In genomic region chr10:108872854-108873253, GRCh38 we compare ENCODE assay signal across 22 cellular contexts.
"Had no signal": no experiment of that assay in that cellular context is flagged by ENCODE, and none has a peak within 500 bp of the region (broad histone marks: within the 10 kb centered on the region; RNA-seq: fewer than 3 reads in every experiment).

No MANE protein-coding gene starts in this region.

- H3K27ac ChIP-seq: dorsolateral prefrontal cortex, lower lobe of right lung, psoas muscle, suprapubic skin, transverse colon had no signal

- H3K36me3 ChIP-seq: lower lobe of right lung, suprapubic skin, transverse colon had no signal

- H3K36me3 Mint-ChIP-seq: brain; naive thymus-derived CD8-positive, alpha-beta T cell had no signal

- DNase-seq: activated B cell treated with CpG ODN at 0.5 μM for 24 hours; activated CD4-positive, alpha-beta T cell treated with anti-CD3 and anti-CD28 coated beads, Interleukin-2, amount 10 ng/mL, durations not matched to agents 7 days and 5 days; activated CD8-positive, alpha-beta T cell treated with anti-CD3 and anti-CD28 coated beads, Interleukin-2, amount 10 ng/mL, durations not matched to agents 7 days and 5 days; activated naive CD4-positive, alpha-beta T cell treated with anti-CD3 and anti-CD28 coated beads for 36 hours; activated T-cell treated with anti-CD3 and anti-CD28 coated beads, Interleukin-2, amount 50 U/mL, for 4 hours; caudate nucleus; dorsolateral prefrontal cortex; foreskin melanocyte; glutamatergic neuron; hippocampal formation; left cardiac atrium; lower lobe of right lung; naive thymus-derived CD8-positive, alpha-beta T cell; psoas muscle; right cardiac atrium; transverse colon had no signal

- H3K27me3 ChIP-seq: suprapubic skin, transverse colon had no signal

- H3K4me3 Mint-ChIP-seq: activated B cell treated with CpG ODN at 0.5 μM for 24 hours; activated CD4-positive, alpha-beta T cell treated with anti-CD3 and anti-CD28 coated beads, Interleukin-2, amount 10 ng/mL, durations not matched to agents 7 days and 5 days; activated CD8-positive, alpha-beta T cell treated with anti-CD3 and anti-CD28 coated beads, Interleukin-2, amount 10 ng/mL, durations not matched to agents 7 days and 5 days; activated naive CD4-positive, alpha-beta T cell treated with anti-CD3 and anti-CD28 coated beads for 36 hours; activated T-cell treated with anti-CD3 and anti-CD28 coated beads, Interleukin-2, amount 50 U/mL, for 4 hours; brain; naive thymus-derived CD8-positive, alpha-beta T cell; stimulated activated naive CD8-positive, alpha-beta T cell treated with anti-CD3 and anti-CD28 coated beads, Interleukin-15, Interleukin-2, amounts not matched to agents 100 ng/mL and 50 ng/mL, for 24 hours; T-helper 2 cell treated with Interferon-gamma antibody and Interleukin-4, amounts not matched to agents 5 μg/mL and 100 μg/mL, for 36 hours had no signal

- H3K9me3 ChIP-seq: lower lobe of right lung, psoas muscle, suprapubic skin, transverse colon had no signal

- H3K4me1 Mint-ChIP-seq: activated B cell treated with CpG ODN at 0.5 μM for 24 hours; activated CD4-positive, alpha-beta T cell treated with anti-CD3 and anti-CD28 coated beads, Interleukin-2, amount 10 ng/mL, durations not matched to agents 7 days and 5 days; naive thymus-derived CD8-positive, alpha-beta T cell had no signal

- H3K4me3 ChIP-seq: dorsolateral prefrontal cortex, lower lobe of right lung, psoas muscle, suprapubic skin, transverse colon had no signal

- H3K27me3 Mint-ChIP-seq: activated CD4-positive, alpha-beta T cell treated with anti-CD3 and anti-CD28 coated beads, Interleukin-2, amount 10 ng/mL, durations not matched to agents 7 days and 5 days; naive thymus-derived CD8-positive, alpha-beta T cell; stimulated activated naive CD8-positive, alpha-beta T cell treated with anti-CD3 and anti-CD28 coated beads, Interleukin-15, Interleukin-2, amounts not matched to agents 100 ng/mL and 50 ng/mL, for 24 hours had no signal

- ATAC-seq: activated CD8-positive, alpha-beta T cell treated with anti-CD3 and anti-CD28 coated beads, Interleukin-2, amount 10 ng/mL, durations not matched to agents 7 days and 5 days; activated T-cell treated with anti-CD3 and anti-CD28 coated beads, Interleukin-2, amount 50 U/mL, for 4 hours; left cardiac atrium; lower lobe of right lung; naive thymus-derived CD8-positive, alpha-beta T cell; psoas muscle; right cardiac atrium had no signal

- H3K4me1 ChIP-seq: lower lobe of right lung, psoas muscle, suprapubic skin, transverse colon had no signal

- H3K9me3 Mint-ChIP-seq: activated B cell treated with CpG ODN at 0.5 μM for 24 hours; activated CD4-positive, alpha-beta T cell treated with anti-CD3 and anti-CD28 coated beads, Interleukin-2, amount 10 ng/mL, durations not matched to agents 7 days and 5 days; brain; stimulated activated naive CD8-positive, alpha-beta T cell treated with anti-CD3 and anti-CD28 coated beads, Interleukin-15, Interleukin-2, amounts not matched to agents 100 ng/mL and 50 ng/mL, for 24 hours had no signal

- H3K27ac Mint-ChIP-seq: activated B cell treated with CpG ODN at 0.5 μM for 24 hours; activated CD4-positive, alpha-beta T cell treated with anti-CD3 and anti-CD28 coated beads, Interleukin-2, amount 10 ng/mL, durations not matched to agents 7 days and 5 days; activated CD8-positive, alpha-beta T cell treated with anti-CD3 and anti-CD28 coated beads, Interleukin-2, amount 10 ng/mL, durations not matched to agents 7 days and 5 days; activated naive CD4-positive, alpha-beta T cell treated with anti-CD3 and anti-CD28 coated beads for 36 hours; brain; naive thymus-derived CD8-positive, alpha-beta T cell; stimulated activated naive CD8-positive, alpha-beta T cell treated with anti-CD3 and anti-CD28 coated beads, Interleukin-15, Interleukin-2, amounts not matched to agents 100 ng/mL and 50 ng/mL, for 24 hours; T-helper 2 cell treated with Interferon-gamma antibody and Interleukin-4, amounts not matched to agents 5 μg/mL and 100 μg/mL, for 36 hours had no signal

- FAIRE-seq: islet of Langerhans, TTC549 had no signal
